ENCODE assay signal across 1 cellular context in the genomic region with DNA sequence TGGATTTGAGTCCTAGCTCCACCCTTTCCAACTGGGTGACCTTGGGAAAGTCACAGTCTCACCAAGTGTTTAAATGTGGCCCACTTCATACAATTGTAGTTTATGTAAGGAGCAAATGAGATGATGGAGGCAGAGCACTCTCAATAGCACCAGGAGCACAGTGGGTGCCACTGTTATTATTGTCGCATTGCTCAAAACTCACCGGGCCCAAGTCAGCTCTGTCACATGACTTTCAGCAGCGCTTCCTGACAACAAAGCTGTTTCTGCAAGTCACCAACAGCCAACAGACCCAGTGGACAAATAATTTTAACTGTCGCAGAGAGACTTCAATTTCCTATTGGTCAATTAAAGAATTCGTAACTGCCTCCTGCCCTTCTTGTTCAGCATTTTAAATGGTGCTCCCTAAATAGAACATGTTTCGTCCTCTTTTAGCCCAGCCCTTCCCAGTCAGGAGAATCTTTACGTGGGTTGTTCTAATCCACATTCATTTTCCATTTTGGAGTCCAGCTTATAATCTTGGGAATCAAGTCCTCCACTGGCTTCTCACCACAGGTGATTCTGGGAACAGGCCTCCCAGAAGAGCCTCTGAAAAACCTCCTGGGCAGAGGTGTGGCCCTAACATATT.
TF ChIP-seq lines count a peak whose summit lies in the region.

No MANE protein-coding gene starts in this region.

TF ChIP-seq in K562, 482 proteins besides CTCF, POLR2A, EP300 and RAD21 (continued from another document and continues in another):
- TF ChIP-seq, protein P1, sequence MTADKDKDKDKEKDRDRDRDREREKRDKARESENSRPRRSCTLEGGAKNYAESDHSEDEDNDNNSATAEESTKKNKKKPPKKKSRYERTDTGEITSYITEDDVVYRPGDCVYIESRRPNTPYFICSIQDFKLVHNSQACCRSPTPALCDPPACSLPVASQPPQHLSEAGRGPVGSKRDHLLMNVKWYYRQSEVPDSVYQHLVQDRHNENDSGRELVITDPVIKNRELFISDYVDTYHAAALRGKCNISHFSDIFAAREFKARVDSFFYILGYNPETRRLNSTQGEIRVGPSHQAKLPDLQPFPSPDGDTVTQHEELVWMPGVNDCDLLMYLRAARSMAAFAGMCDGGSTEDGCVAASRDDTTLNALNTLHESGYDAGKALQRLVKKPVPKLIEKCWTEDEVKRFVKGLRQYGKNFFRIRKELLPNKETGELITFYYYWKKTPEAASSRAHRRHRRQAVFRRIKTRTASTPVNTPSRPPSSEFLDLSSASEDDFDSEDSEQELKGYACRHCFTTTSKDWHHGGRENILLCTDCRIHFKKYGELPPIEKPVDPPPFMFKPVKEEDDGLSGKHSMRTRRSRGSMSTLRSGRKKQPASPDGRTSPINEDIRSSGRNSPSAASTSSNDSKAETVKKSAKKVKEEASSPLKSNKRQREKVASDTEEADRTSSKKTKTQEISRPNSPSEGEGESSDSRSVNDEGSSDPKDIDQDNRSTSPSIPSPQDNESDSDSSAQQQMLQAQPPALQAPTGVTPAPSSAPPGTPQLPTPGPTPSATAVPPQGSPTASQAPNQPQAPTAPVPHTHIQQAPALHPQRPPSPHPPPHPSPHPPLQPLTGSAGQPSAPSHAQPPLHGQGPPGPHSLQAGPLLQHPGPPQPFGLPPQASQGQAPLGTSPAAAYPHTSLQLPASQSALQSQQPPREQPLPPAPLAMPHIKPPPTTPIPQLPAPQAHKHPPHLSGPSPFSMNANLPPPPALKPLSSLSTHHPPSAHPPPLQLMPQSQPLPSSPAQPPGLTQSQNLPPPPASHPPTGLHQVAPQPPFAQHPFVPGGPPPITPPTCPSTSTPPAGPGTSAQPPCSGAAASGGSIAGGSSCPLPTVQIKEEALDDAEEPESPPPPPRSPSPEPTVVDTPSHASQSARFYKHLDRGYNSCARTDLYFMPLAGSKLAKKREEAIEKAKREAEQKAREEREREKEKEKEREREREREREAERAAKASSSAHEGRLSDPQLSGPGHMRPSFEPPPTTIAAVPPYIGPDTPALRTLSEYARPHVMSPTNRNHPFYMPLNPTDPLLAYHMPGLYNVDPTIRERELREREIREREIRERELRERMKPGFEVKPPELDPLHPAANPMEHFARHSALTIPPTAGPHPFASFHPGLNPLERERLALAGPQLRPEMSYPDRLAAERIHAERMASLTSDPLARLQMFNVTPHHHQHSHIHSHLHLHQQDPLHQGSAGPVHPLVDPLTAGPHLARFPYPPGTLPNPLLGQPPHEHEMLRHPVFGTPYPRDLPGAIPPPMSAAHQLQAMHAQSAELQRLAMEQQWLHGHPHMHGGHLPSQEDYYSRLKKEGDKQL (CRISPR knock-in tag; IDR thresholded peaks at IDR 0.05; ENCODE audit: borderline replicate concordance) = no peak
- TF ChIP-seq KAT2B (IDR thresholded peaks at IDR 0.05; ENCODE audit: low read depth, low read length) (no peak), ADNP (tag; IDR thresholded peaks at IDR 0.05) (no peak), ZNF764 (CRISPR knock-in tag; IDR thresholded peaks at IDR 0.05; ENCODE audit: low read depth) (no peak), L3MBTL2 (IDR thresholded peaks at IDR 0.05) (peak; percentile 30; the same call in 1 of the 2 replicates), GTF2E2 (tag; IDR thresholded peaks at IDR 0.05) (no peak), CBX8 (IDR thresholded peaks at IDR 0.05; ENCODE audit: borderline replicate concordance, extremely low read depth, low read depth, low read length, poor library complexity, severe bottlenecking) (no peak), RFX5 (IDR thresholded peaks at IDR 0.05; ENCODE audit: low read depth, low read length) (no peak), SMAD1 (IDR thresholded peaks at IDR 0.05; ENCODE audit: low read depth, low read length, partially characterized antibody) (no peak), NR2C2 (CRISPR knock-in tag; IDR thresholded peaks at IDR 0.05) (no peak), NR2C2 (tag; IDR thresholded peaks at IDR 0.05) (peak; percentile 31; the same call in 1 of the 2 replicates), BMI1 (IDR thresholded peaks at IDR 0.05; ENCODE audit: low read length) (no peak), U2AF1 (optimal IDR thresholded peaks at IDR 0.05; ENCODE audit: low read depth, low read length) (no peak), HDAC1 (IDR thresholded peaks at IDR 0.05) (no peak), MYNN (IDR thresholded peaks at IDR 0.05) (no peak), MYNN (CRISPR knock-in tag; IDR thresholded peaks at IDR 0.05) (no peak), ZNF584 (CRISPR knock-in tag; IDR thresholded peaks at IDR 0.05; ENCODE audit: low read depth) (peak; percentile 86; the same call in 1 of the 2 replicates), GATAD2A (IDR thresholded peaks at IDR 0.05) (no peak), WHSC1 (IDR thresholded peaks at IDR 0.05; ENCODE audit: low read length) (no peak), FOXJ3 (CRISPR knock-in tag; IDR thresholded peaks at IDR 0.05) (no peak), KDM2B (CRISPR knock-in tag; IDR thresholded peaks at IDR 0.05) (no peak), POLR2H (tag; IDR thresholded peaks at IDR 0.05; ENCODE audit: low read depth) (no peak), IRF2 (CRISPR knock-in tag; IDR thresholded peaks at IDR 0.05) (no peak), SETDB1 (IDR thresholded peaks at IDR 0.05; ENCODE audit: low read length) (no peak), SNRNP70 (optimal IDR thresholded peaks at IDR 0.05; ENCODE audit: low read depth, low read length) (no peak), NCOR1 (IDR thresholded peaks at IDR 0.05) (no peak), YY1 (IDR thresholded peaks at IDR 0.05; ENCODE audit: borderline replicate concordance in 1 of 3, control insufficient read depth in 1 of 3, extremely low read depth in 1 of 3, insufficient read depth in 3 of 3, insufficient read length in 1 of 3, insufficient replicate concordance in 2 of 3, low read depth in 1 of 3, low read length in 2 of 3) (no peak), MTA3 (IDR thresholded peaks at IDR 0.05; ENCODE audit: borderline replicate concordance) (no peak), SLC30A9 (CRISPR knock-in tag; IDR thresholded peaks at IDR 0.05) (no peak), ZNF695 (CRISPR knock-in tag; IDR thresholded peaks at IDR 0.05) (no peak), JUND (IDR thresholded peaks at IDR 0.05; ENCODE audit: borderline replicate concordance, low read depth, low read length) (no peak), JUND (tag; IDR thresholded peaks at IDR 0.05; ENCODE audit: borderline replicate concordance, low read depth, low read length) (no peak), GATAD2B (IDR thresholded peaks at IDR 0.05; ENCODE audit: borderline replicate concordance) (no peak), EGR1 (conservative IDR thresholded peaks at IDR 0.05) (no peak), FOS (IDR thresholded peaks at IDR 0.05; ENCODE audit: extremely low read depth, insufficient read length) (no peak)
- TF ChIP-seq, protein P2, sequence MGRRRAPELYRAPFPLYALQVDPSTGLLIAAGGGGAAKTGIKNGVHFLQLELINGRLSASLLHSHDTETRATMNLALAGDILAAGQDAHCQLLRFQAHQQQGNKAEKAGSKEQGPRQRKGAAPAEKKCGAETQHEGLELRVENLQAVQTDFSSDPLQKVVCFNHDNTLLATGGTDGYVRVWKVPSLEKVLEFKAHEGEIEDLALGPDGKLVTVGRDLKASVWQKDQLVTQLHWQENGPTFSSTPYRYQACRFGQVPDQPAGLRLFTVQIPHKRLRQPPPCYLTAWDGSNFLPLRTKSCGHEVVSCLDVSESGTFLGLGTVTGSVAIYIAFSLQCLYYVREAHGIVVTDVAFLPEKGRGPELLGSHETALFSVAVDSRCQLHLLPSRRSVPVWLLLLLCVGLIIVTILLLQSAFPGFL (CRISPR knock-in tag; IDR thresholded peaks at IDR 0.05) = no peak
- TF ChIP-seq, protein P3, sequence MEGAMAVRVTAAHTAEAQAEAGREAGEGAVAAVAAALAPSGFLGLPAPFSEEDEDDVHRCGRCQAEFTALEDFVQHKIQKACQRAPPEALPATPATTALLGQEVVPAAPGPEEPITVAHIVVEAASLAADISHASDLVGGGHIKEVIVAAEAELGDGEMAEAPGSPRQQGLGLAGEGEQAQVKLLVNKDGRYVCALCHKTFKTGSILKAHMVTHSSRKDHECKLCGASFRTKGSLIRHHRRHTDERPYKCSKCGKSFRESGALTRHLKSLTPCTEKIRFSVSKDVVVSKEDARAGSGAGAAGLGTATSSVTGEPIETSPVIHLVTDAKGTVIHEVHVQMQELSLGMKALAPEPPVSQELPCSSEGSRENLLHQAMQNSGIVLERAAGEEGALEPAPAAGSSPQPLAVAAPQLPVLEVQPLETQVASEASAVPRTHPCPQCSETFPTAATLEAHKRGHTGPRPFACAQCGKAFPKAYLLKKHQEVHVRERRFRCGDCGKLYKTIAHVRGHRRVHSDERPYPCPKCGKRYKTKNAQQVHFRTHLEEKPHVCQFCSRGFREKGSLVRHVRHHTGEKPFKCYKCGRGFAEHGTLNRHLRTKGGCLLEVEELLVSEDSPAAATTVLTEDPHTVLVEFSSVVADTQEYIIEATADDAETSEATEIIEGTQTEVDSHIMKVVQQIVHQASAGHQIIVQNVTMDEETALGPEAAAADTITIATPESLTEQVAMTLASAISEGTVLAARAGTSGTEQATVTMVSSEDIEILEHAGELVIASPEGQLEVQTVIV (CRISPR knock-in tag; IDR thresholded peaks at IDR 0.05; ENCODE audit: borderline replicate concordance) = no peak
- TF ChIP-seq, protein P4, sequence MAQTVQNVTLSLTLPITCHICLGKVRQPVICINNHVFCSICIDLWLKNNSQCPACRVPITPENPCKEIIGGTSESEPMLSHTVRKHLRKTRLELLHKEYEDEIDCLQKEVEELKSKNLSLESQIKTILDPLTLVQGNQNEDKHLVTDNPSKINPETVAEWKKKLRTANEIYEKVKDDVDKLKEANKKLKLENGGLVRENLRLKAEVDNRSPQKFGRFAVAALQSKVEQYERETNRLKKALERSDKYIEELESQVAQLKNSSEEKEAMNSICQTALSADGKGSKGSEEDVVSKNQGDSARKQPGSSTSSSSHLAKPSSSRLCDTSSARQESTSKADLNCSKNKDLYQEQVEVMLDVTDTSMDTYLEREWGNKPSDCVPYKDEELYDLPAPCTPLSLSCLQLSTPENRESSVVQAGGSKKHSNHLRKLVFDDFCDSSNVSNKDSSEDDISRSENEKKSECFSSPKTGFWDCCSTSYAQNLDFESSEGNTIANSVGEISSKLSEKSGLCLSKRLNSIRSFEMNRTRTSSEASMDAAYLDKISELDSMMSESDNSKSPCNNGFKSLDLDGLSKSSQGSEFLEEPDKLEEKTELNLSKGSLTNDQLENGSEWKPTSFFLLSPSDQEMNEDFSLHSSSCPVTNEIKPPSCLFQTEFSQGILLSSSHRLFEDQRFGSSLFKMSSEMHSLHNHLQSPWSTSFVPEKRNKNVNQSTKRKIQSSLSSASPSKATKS (CRISPR knock-in tag; IDR thresholded peaks at IDR 0.05) = no peak
- TF ChIP-seq, protein P5, sequence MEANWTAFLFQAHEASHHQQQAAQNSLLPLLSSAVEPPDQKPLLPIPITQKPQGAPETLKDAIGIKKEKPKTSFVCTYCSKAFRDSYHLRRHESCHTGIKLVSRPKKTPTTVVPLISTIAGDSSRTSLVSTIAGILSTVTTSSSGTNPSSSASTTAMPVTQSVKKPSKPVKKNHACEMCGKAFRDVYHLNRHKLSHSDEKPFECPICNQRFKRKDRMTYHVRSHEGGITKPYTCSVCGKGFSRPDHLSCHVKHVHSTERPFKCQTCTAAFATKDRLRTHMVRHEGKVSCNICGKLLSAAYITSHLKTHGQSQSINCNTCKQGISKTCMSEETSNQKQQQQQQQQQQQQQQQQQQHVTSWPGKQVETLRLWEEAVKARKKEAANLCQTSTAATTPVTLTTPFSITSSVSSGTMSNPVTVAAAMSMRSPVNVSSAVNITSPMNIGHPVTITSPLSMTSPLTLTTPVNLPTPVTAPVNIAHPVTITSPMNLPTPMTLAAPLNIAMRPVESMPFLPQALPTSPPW (CRISPR knock-in tag; IDR thresholded peaks at IDR 0.05) = peak; percentile 31; the same call in 1 of the 2 replicates
- TF ChIP-seq, protein P6, sequence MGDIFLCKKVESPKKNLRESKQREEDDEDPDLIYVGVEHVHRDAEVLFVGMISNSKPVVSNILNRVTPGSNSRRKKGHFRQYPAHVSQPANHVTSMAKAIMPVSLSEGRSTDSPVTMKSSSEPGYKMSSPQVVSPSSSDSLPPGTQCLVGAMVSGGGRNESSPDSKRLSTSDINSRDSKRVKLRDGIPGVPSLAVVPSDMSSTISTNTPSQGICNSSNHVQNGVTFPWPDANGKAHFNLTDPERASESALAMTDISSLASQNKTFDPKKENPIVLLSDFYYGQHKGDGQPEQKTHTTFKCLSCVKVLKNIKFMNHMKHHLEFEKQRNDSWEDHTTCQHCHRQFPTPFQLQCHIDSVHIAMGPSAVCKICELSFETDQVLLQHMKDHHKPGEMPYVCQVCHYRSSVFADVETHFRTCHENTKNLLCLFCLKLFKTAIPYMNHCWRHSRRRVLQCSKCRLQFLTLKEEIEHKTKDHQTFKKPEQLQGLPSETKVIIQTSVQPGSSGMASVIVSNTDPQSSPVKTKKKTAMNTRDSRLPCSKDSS (IDR thresholded peaks at IDR 0.05; ENCODE audit: low read depth, partially characterized antibody) = no peak
- TF ChIP-seq, protein P7, sequence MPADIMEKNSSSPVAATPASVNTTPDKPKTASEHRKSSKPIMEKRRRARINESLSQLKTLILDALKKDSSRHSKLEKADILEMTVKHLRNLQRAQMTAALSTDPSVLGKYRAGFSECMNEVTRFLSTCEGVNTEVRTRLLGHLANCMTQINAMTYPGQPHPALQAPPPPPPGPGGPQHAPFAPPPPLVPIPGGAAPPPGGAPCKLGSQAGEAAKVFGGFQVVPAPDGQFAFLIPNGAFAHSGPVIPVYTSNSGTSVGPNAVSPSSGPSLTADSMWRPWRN (IDR thresholded peaks at IDR 0.05; ENCODE audit: low read depth) = no peak
- TF ChIP-seq, protein P8, sequence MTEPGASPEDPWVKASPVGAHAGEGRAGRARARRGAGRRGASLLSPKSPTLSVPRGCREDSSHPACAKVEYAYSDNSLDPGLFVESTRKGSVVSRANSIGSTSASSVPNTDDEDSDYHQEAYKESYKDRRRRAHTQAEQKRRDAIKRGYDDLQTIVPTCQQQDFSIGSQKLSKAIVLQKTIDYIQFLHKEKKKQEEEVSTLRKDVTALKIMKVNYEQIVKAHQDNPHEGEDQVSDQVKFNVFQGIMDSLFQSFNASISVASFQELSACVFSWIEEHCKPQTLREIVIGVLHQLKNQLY (CRISPR knock-in tag; conservative IDR thresholded peaks at IDR 0.05) = no peak
- TF ChIP-seq, protein P9, sequence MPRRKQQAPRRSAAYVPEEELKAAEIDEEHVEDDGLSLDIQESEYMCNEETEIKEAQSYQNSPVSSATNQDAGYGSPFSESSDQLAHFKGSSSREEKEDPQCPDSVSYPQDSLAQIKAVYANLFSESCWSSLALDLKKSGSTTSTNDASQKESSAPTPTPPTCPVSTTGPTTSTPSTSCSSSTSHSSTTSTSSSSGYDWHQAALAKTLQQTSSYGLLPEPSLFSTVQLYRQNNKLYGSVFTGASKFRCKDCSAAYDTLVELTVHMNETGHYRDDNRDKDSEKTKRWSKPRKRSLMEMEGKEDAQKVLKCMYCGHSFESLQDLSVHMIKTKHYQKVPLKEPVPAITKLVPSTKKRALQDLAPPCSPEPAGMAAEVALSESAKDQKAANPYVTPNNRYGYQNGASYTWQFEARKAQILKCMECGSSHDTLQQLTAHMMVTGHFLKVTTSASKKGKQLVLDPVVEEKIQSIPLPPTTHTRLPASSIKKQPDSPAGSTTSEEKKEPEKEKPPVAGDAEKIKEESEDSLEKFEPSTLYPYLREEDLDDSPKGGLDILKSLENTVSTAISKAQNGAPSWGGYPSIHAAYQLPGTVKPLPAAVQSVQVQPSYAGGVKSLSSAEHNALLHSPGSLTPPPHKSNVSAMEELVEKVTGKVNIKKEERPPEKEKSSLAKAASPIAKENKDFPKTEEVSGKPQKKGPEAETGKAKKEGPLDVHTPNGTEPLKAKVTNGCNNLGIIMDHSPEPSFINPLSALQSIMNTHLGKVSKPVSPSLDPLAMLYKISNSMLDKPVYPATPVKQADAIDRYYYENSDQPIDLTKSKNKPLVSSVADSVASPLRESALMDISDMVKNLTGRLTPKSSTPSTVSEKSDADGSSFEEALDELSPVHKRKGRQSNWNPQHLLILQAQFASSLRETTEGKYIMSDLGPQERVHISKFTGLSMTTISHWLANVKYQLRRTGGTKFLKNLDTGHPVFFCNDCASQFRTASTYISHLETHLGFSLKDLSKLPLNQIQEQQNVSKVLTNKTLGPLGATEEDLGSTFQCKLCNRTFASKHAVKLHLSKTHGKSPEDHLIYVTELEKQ (CRISPR knock-in tag; IDR thresholded peaks at IDR 0.05) = no peak
